Comparison of ENCODE assay signal across 13 cellular contexts in the genomic region with DNA sequence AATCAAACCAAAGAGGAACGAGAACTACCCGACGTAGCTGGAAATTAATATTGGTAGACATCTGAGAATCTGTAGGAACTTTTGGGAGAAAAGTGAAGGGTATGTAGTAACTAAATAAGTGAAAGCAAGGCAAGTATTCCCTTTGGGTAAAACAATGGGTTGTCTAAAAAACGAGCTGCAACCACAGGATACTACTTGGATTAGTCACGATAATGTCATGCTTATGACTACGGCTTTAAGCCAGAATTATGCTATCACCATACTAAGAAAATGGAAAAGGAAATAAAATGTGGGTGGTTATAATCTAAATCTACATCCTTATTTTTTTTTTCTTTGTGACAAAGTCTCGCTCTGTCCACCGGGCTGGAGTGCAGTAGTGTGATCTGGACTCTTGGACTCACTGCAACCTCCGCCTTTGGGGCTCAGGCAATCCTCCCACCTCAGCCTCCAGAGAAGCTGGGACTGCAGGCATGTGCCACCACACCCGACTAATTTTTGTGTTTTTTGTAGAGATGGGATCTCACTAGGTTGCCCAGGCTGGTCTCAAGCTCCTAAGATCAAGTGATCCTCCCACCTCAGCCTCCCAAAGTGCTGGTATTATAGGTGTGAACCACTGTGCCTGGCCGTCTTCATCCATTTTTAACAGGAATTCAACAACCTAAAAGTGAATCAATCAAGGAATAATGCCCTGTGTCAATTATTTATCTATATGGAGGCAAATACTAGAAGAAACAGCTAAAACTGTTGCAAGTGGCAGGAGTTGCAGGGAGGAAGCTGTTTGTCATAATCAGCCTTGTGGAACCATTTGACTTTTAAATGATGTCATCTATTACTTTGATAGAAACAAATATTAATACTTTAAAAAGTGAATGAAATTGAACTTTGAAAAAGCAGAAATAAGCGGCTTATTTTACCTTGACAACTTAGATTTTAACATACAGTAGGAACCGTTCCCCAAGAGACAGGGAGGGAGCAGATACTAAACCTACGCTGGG.
DNase-seq lines count a peak whose midpoint lies in the region; ATAC-seq and TF ChIP-seq lines count a peak whose summit lies in the region.
"Had no signal": no experiment of that assay in that cellular context is flagged by ENCODE, and none has a peak within 500 bp of the region (broad histone marks: within the 10 kb centered on the region; RNA-seq: fewer than 3 reads in every experiment).

No MANE protein-coding gene starts in this region.

- H3K36me3 ChIP-seq in HEK293 (ENCODE audit: control insufficient read depth in 2 of 2, insufficient read depth in 1 of 2, low read length in 2 of 2) (no peaks in the 10 kb centered on the region), suprapubic skin (no peaks in the 10 kb centered on the region)
- H3K36me3 ChIP-seq: ascending aorta, neutrophil had no signal

- POLR2A ChIA-PET in HEK293 (lab: Yijun Ruan, JAX) = no interaction called here

- peaks cover 26% of the 10 kb centered on the region for H3K27me3 Mint-ChIP-seq in activated CD8-positive, alpha-beta memory T cell treated with anti-CD3 and anti-CD28 coated beads, Interleukin-2, amount 10 ng/mL, durations not matched to agents 7 days and 5 days

- TF ChIP-seq POLR2A in suprapubic skin (IDR thresholded peaks at IDR 0.05) = no peak

- no peak for TF ChIP-seq EP300 in suprapubic skin (IDR thresholded peaks at IDR 0.05)

- H3K4me1 ChIP-seq in HEK293 (ENCODE audit: control insufficient read depth, insufficient read depth, low read length) (no peaks in the 10 kb centered on the region), suprapubic skin (peaks cover 25% of the 10 kb centered on the region)
- H3K4me1 ChIP-seq: ascending aorta had no signal

- H3K4me3 Mint-ChIP-seq in activated CD8-positive, alpha-beta memory T cell treated with anti-CD3 and anti-CD28 coated beads, Interleukin-2, amount 10 ng/mL, durations not matched to agents 7 days and 5 days = no peak overlapping the region
- H3K4me3 Mint-ChIP-seq: CD4-positive, alpha-beta T cell had no signal

- H3K27me3 ChIP-seq in suprapubic skin = no peaks in the 10 kb centered on the region
- H3K27me3 ChIP-seq: ascending aorta, neutrophil had no signal

- no peak overlapping the region for H3K27ac Mint-ChIP-seq in activated CD8-positive, alpha-beta memory T cell treated with anti-CD3 and anti-CD28 coated beads, Interleukin-2, amount 10 ng/mL, durations not matched to agents 7 days and 5 days
- H3K27ac Mint-ChIP-seq: CD4-positive, alpha-beta T cell had no signal

- no peak for ATAC-seq in activated CD8-positive, alpha-beta memory T cell treated with anti-CD3 and anti-CD28 coated beads, Interleukin-2, amount 10 ng/mL, durations not matched to agents 7 days and 5 days

- CTCF ChIA-PET in HEK293 (lab: Yijun Ruan, JAX) = interaction anchor here (0.8 to 2.8 kb wide), 4 partner anchors 116 to 404 kb away, joined by 3 to 28 read pairs (median 8); no protein-coding TSS in a partner anchor
- CTCF ChIA-PET in activated CD8-positive, alpha-beta memory T cell treated with anti-CD3 and anti-CD28 coated beads, Interleukin-2, amount 10 ng/mL, durations not matched to agents 7 days and 5 days (lab: Charles Lee) = interaction anchor here (0.6 to 3.9 kb wide), 5 partner anchors 48 to 404 kb away, joined by 3 to 24 read pairs (median 3); no protein-coding TSS in a partner anchor

- peak; percentile 88 for DNase-seq in AG10803 (ENCODE audit: low read depth)
- DNase-seq in amniotic stem cell (lab: John Stamatoyannopoulos, UW) = peak; percentile 27
- DNase-seq in hepatic stellate cell (ENCODE audit: low spot score) = peak; percentile 78
- DNase-seq in germinal center (ENCODE audit: low spot score) = no peak
- DNase-seq in suprapubic skin (ENCODE audit: low spot score in 2 of 2) = no peak
- no peak for DNase-seq in activated CD8-positive, alpha-beta memory T cell treated with anti-CD3 and anti-CD28 coated beads, Interleukin-2, amount 50 U/mL, for 48 hours
- DNase-seq in activated CD8-positive, alpha-beta memory T cell treated with anti-CD3 and anti-CD28 coated beads, Interleukin-2, amount 10 ng/mL, durations not matched to agents 7 days and 5 days = no peak
- DNase-seq: CD4-positive, alpha-beta T cell; NK-92 treated with Interleukin-12 subunit alpha and Interleukin-12 subunit beta, amount 100 ng/mL, for 24 hours; T1000 had no signal

- H3K36me3 Mint-ChIP-seq in activated CD8-positive, alpha-beta memory T cell treated with anti-CD3 and anti-CD28 coated beads, Interleukin-2, amount 10 ng/mL, durations not matched to agents 7 days and 5 days = no peaks in the 10 kb centered on the region

- no peaks in the 10 kb centered on the region for H3K4me1 Mint-ChIP-seq in activated CD8-positive, alpha-beta memory T cell treated with anti-CD3 and anti-CD28 coated beads, Interleukin-2, amount 10 ng/mL, durations not matched to agents 7 days and 5 days

- TF ChIP-seq CTCF in AG10803 (conservative IDR thresholded peaks at IDR 0.05; ENCODE audit: low read length) (no peak), HEK293 (tag by site-specific recombination; IDR thresholded peaks at IDR 0.05) (no peak), suprapubic skin (IDR thresholded peaks at IDR 0.05) (no peak)

- H3K27ac ChIP-seq in HEK293 (ENCODE audit: extremely low read depth, low read depth, low read length) = no peak overlapping the region
- H3K27ac ChIP-seq in suprapubic skin = no peak overlapping the region
- H3K27ac ChIP-seq: ascending aorta, neutrophil had no signal

- no peaks in the 10 kb centered on the region for H3K9me3 ChIP-seq in HEK293 (ENCODE audit: control insufficient read depth, insufficient read depth, low read depth, low read length)
- H3K9me3 ChIP-seq in suprapubic skin = no peaks in the 10 kb centered on the region
- H3K9me3 ChIP-seq: ascending aorta, neutrophil had no signal

- H3K4me3 ChIP-seq in AG10803 (ENCODE audit: low read length) (no peak overlapping the region), HEK293 (ENCODE audit: low read depth, low read length) (no peak overlapping the region), suprapubic skin (no peak overlapping the region)
- H3K4me3 ChIP-seq: ascending aorta had no signal

- no peaks in the 10 kb centered on the region for H3K9me3 Mint-ChIP-seq in activated CD8-positive, alpha-beta memory T cell treated with anti-CD3 and anti-CD28 coated beads, Interleukin-2, amount 10 ng/mL, durations not matched to agents 7 days and 5 days (ENCODE audit: low read depth)
- H3K9me3 Mint-ChIP-seq: CD4-positive, alpha-beta T cell had no signal

- 80% methylated on average over 14 of the region's 14 CpGs for WGBS in suprapubic skin

TF ChIP-seq in HEK293, 187 proteins besides CTCF, POLR2A, EP300 and RAD21:
- TF ChIP-seq ATF2 (tag by site-specific recombination; IDR thresholded peaks at IDR 0.05; ENCODE audit: low read depth) (peak; percentile 64; the same call in 1 of the 2 replicates), ZNF121 (tag by site-specific recombination; IDR thresholded peaks at IDR 0.05) (0 out of 2 replicates have a peak, but pooled peaks have one; percentile 11), ZNF488 (tag by site-specific recombination; IDR thresholded peaks at IDR 0.05) (no peak)
TF ChIP-seq in HEK293: peak in this region for 2.

Comparison
In these comparisons a context has a peak if more than half of its experiments do, and no peak if none do; other contexts are left out.
1. DNase-seq: peak in AG10803 (single experiment), amniotic stem cell (single experiment) and hepatic stellate cell (single experiment); none in germinal center (single experiment), suprapubic skin (0 of 2), activated CD8-positive, alpha-beta memory T cell treated with anti-CD3 and anti-CD28 coated beads, Interleukin-2, amount 50 U/mL, for 48 hours (single experiment) and activated CD8-positive, alpha-beta memory T cell treated with anti-CD3 and anti-CD28 coated beads, Interleukin-2, amount 10 ng/mL, durations not matched to agents 7 days and 5 days (single experiment).